Comparison of ENCODE assay signal across 19 cellular contexts in the genomic region with DNA sequence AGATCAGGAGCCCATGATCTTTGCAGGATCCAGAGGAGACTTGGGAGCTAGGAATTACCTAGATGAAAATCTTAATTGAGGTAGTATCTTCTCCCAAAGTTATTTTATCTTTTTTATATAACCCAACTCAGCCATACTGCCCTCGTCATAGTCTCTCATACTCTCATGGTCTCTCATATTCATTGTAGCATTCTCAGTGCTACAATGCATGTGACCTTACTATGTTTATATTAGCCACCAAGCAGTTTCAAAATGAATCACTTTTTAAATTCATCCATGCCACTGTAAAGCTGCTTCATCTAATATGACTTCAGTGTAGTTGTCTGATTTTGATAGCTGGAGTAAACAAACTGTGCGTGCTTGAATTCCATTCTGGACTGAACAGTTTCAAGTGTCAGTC. TPM values are rescaled to one million over a fixed set of nuclear protein-coding genes. Genes with fewer than 3 reads are reported as not detected.
A peak's percentile ranks its signal among the peaks of the same experiment; 100 is the strongest.
DNase-seq lines count a peak whose midpoint lies in the region; ATAC-seq, FAIRE-seq and TF ChIP-seq lines count a peak whose summit lies in the region.
"Had no signal": no experiment of that assay in that cellular context is flagged by ENCODE, and none has a peak within 500 bp of the region (broad histone marks: within the 10 kb centered on the region; RNA-seq: fewer than 3 reads in every experiment).

No MANE protein-coding gene starts in this region.

- no peaks in the 10 kb centered on the region for H3K27me3 Mint-ChIP-seq in stimulated activated naive CD8-positive, alpha-beta T cell treated with anti-CD3 and anti-CD28 coated beads, Interleukin-15, amount 100 ng/mL, for 72 hours

- RAD21 ChIA-PET in GM12878 (lab: Charles Lee; ENCODE audit: unreplicated experiment) = interaction anchor here (0.7 kb wide), 1 partner anchor 33 kb away, joined by 3 read pairs; the partner anchor contains the start of gene USP27X

- FAIRE-seq in GM12878 (lab: Jason Lieb, UNC) = peak; percentile 47
- FAIRE-seq: GM18507 had no signal

- H3K27ac Mint-ChIP-seq in stimulated activated naive CD8-positive, alpha-beta T cell treated with anti-CD3 and anti-CD28 coated beads, Interleukin-15, amount 100 ng/mL, for 72 hours = no peak overlapping the region

- DNase-seq in stimulated activated naive CD8-positive, alpha-beta T cell treated with anti-CD3 and anti-CD28 coated beads, Interleukin-15, amount 100 ng/mL, for 72 hours = no peak
- no peak for DNase-seq in stimulated activated naive CD8-positive, alpha-beta T cell treated with anti-CD3 and anti-CD28 coated beads, Interleukin-15, Interleukin-2, amounts not matched to agents 100 U/mL and 50 U/mL, for 24 hours
- no peak for DNase-seq in GM12878 (ENCODE audit: low read depth, low spot score)
- no peak for DNase-seq in medulla oblongata (ENCODE audit: extremely low spot score)
- no peak for DNase-seq in NCI-H524 (lab: John Stamatoyannopoulos, UW)
- no peak for DNase-seq in Ammon's horn (ENCODE audit: low spot score)
- DNase-seq in NCI-H1417 (lab: John Stamatoyannopoulos, UW) = no peak
- DNase-seq: C1 segment of cervical spinal cord, EL, GOT3, KBM-7, NCI-H1048, NCI-H2227 treated with DMSO at 0.1 percent for 48 hours, NCI-H526 treated with DMSO at 0.1 percent for 48 hours, SW 1271 had no signal

- H2AFZ ChIP-seq in GM12878 (ENCODE audit: control insufficient read depth, low read depth, low read length) = no peak overlapping the region

- H4K20me1 ChIP-seq in GM12878 (ENCODE audit: control insufficient read depth, insufficient read depth) = no peaks in the 10 kb centered on the region

- ATAC-seq in stimulated activated naive CD8-positive, alpha-beta T cell treated with anti-CD3 and anti-CD28 coated beads, Interleukin-15, amount 100 ng/mL, for 72 hours = peak; percentile 39
- no peak for ATAC-seq in stimulated activated naive CD8-positive, alpha-beta T cell treated with anti-CD3 and anti-CD28 coated beads, Interleukin-15, Interleukin-2, amounts not matched to agents 100 U/mL and 50 U/mL, for 24 hours
- peak; percentile 44 for ATAC-seq in HG02610 (IDR thresholded peaks at IDR 0.05; ENCODE audit: unreplicated experiment)
- ATAC-seq in GM12878 = peak; percentile 61

- H3K4me3 ChIP-seq in GM12878 = no peak overlapping the region
- H3K4me3 ChIP-seq: SJSA1 had no signal

- no peaks in the 10 kb centered on the region for H3K79me2 ChIP-seq in GM12878 (ENCODE audit: control insufficient read depth, insufficient read depth, low read length)

- CTCF ChIA-PET in GM12878 (lab: Yijun Ruan, JAX) = interaction anchor here (0.6 to 1.5 kb wide), 3 partner anchors 31 to 1247 kb away, joined by 3 to 9 read pairs (median 5); no protein-coding TSS in a partner anchor

- TF ChIP-seq RAD21 in GM12878 (IDR thresholded peaks at IDR 0.05; ENCODE audit: insufficient read depth, low read depth, low read length) = no peak

- POLR2A ChIA-PET in GM12878 (lab: Charles Lee) = no interaction called here

- no peak overlapping the region for H3K4me3 Mint-ChIP-seq in stimulated activated naive CD8-positive, alpha-beta T cell treated with anti-CD3 and anti-CD28 coated beads, Interleukin-15, amount 100 ng/mL, for 72 hours

- no peak overlapping the region for H3K4me2 ChIP-seq in GM12878 (ENCODE audit: control insufficient read depth, insufficient read depth)

- intact Hi-C loops in GM12878 (cut with micrococcal nuclease; ENCODE audit: unreplicated experiment) = no loop called here

- H3K36me3 ChIP-seq in GM12878 (ENCODE audit: control insufficient read depth in 2 of 2, insufficient read depth in 2 of 2, low read length in 1 of 2) = no peaks in the 10 kb centered on the region
- H3K36me3 ChIP-seq: SJSA1 had no signal

- H3K9ac ChIP-seq in GM12878 (ENCODE audit: control insufficient read depth, insufficient read depth, low read length) = no peak overlapping the region

- no peak for TF ChIP-seq EP300 in GM12878 (IDR thresholded peaks at IDR 0.05; ENCODE audit: borderline replicate concordance in 1 of 2, control insufficient read depth in 1 of 2, low read depth in 2 of 2, low read length in 2 of 2)

- SMC1A ChIA-PET in GM12878 (lab: Charles Lee; ENCODE audit: uncharacterized antibody, unreplicated experiment) = interaction anchor here (1.1 kb wide), 1 partner anchor 73 kb away, joined by 3 read pairs; no protein-coding TSS in a partner anchor

- BruUV-seq in GM12878 (replicated peaks; lab: Mats Ljungman, UMichigan) = no TSS peak

- H3K9me3 ChIP-seq in GM12878 (replicated peaks; ENCODE audit: control insufficient read depth, insufficient read depth, low read length) = no peaks in the 10 kb centered on the region; the same call in 2 of the 3 replicates
- H3K9me3 ChIP-seq: SJSA1 had no signal

- no peak for TF ChIP-seq POLR2A in GM12878 (IDR thresholded peaks at IDR 0.05; ENCODE audit: low read depth, low read length)

- no peaks in the 10 kb centered on the region for H3K9me3 Mint-ChIP-seq in stimulated activated naive CD8-positive, alpha-beta T cell treated with anti-CD3 and anti-CD28 coated beads, Interleukin-15, amount 100 ng/mL, for 72 hours

- 33% methylated on average over 2 of the region's 2 CpGs for WGBS in GM12878 (ENCODE audit: insufficient coverage, insufficient replicate concordance, low lambda C conversion rate, missing lambda C conversion rate)

- no peaks in the 10 kb centered on the region for H3K27me3 ChIP-seq in GM12878 (replicated peaks in 1 of 2; ENCODE audit: control insufficient read depth in 2 of 2, insufficient read depth in 2 of 2, low read length in 1 of 2)
- H3K27me3 ChIP-seq: SJSA1 had no signal

- H3K4me1 ChIP-seq in GM12878 (ENCODE audit: control insufficient read depth, insufficient read depth, low read length) = no peaks in the 10 kb centered on the region
- H3K4me1 ChIP-seq: SJSA1 had no signal

- peaks cover 3% of the 10 kb centered on the region for H3K4me1 Mint-ChIP-seq in stimulated activated naive CD8-positive, alpha-beta T cell treated with anti-CD3 and anti-CD28 coated beads, Interleukin-15, amount 100 ng/mL, for 72 hours

- no peak for TF ChIP-seq CTCF in GM12878 (IDR thresholded peaks at IDR 0.05 in 2 of 3, conservative IDR thresholded peaks at IDR 0.05 in 1 of 3; ENCODE audit: control insufficient read depth in 2 of 3, extremely low read depth in 1 of 3, insufficient read depth in 1 of 3, low read depth in 3 of 3, low read length in 3 of 3)

- in situ Hi-C loops in GM12878 (cut with MboI) = no loop called here

- H3K27ac ChIP-seq in GM12878 (ENCODE audit: control insufficient read depth, insufficient read depth) = no peak overlapping the region
- H3K27ac ChIP-seq: 22Rv1, SJSA1 had no signal

TF ChIP-seq in GM12878, 131 proteins besides CTCF, POLR2A, EP300 and RAD21 (continues in another document):
- TF ChIP-seq SP1 (IDR thresholded peaks at IDR 0.05; ENCODE audit: low read depth, low read length) = no peak

RNA-seq across cellular contexts. Expression of gene PAGE4, which starts 16.9 kb away (rescaled TPM):
- not detected in 2 replicates for total RNA-seq in GM12878 (2013; cell fraction: nucleolus; rRNA removed)
- not detected in 2 replicates for total RNA-seq in GM12878 (2014; rRNA removed)
- total RNA-seq in GM12878 (2014; rRNA removed; fragmentation: Illumina TruSeq; extraction: Trizol) = not detected in 2 replicates
- total RNA-seq in GM12878 (2021) = not detected in 2 replicates
- polyA plus RNA-seq in GM12878 (2011; ENCODE audit: low read depth) = not detected
- not detected in 2 replicates for polyA plus RNA-seq in GM12878 (2011; rRNA removed)
- polyA plus RNA-seq in GM12878 (2011; cell fraction: cytosol; rRNA removed) = not detected in 2 replicates
- polyA plus RNA-seq in GM12878 (2011; cell fraction: nucleus; rRNA removed) = not detected in 2 replicates
- polyA plus RNA-seq in GM12878 (2012) = not detected in 2 replicates
- not detected in 2 replicates for polyA plus RNA-seq in GM12878 (2014; fragmentation: Illumina TruSeq; extraction: Trizol)
- not detected for polyA plus RNA-seq in GM12878 (2014; fragmentation: Nextera tagmentation; extraction: Ambion mirVana)
- not detected in 2 replicates for polyA plus RNA-seq in GM12878 (2014; rRNA removed)
- polyA plus RNA-seq in GM12878 (2016; fragmentation: Nextera tagmentation; extraction: Ambion mirVana) = not detected
- not detected in 2 replicates for polyA minus RNA-seq in GM12878 (2011; rRNA and poly(A)+ RNA removed)
- not detected in 2 replicates for polyA minus RNA-seq in GM12878 (2011; cell fraction: cytosol; rRNA and poly(A)+ RNA removed)
- not detected in 2 replicates for polyA minus RNA-seq in GM12878 (2011; cell fraction: nucleus; rRNA and poly(A)+ RNA removed)
- total RNA-seq: SJSA1 had no signal

RNA-seq across cellular contexts. Expression of gene USP27X, which starts 33.3 kb away (rescaled TPM):
- 0.59 and 0.63 TPM in 2 replicates for total RNA-seq in GM12878 (2013; cell fraction: nucleolus; rRNA removed)
- total RNA-seq in GM12878 (2014; rRNA removed) = 0.82 and 0.90 TPM in 2 replicates
- 0.69 and 0.89 TPM in 2 replicates for total RNA-seq in GM12878 (2014; rRNA removed; fragmentation: Illumina TruSeq; extraction: Trizol)
- 0.90 and 1.3 TPM in 2 replicates for total RNA-seq in GM12878 (2021)
- polyA plus RNA-seq in GM12878 (2011; ENCODE audit: low read depth) = 0.73 TPM
- polyA plus RNA-seq in GM12878 (2011; rRNA removed) = 0.79 and 0.94 TPM in 2 replicates
- polyA plus RNA-seq in GM12878 (2011; cell fraction: cytosol; rRNA removed) = 0.65 and 0.73 TPM in 2 replicates
- polyA plus RNA-seq in GM12878 (2011; cell fraction: nucleus; rRNA removed) = 0.45 and 0.60 TPM in 2 replicates
- polyA plus RNA-seq in GM12878 (2012) = 0.87 and 1.1 TPM in 2 replicates
- polyA plus RNA-seq in GM12878 (2014; fragmentation: Illumina TruSeq; extraction: Trizol) = 2.0 and 3.5 TPM in 2 replicates
- polyA plus RNA-seq in GM12878 (2014; fragmentation: Nextera tagmentation; extraction: Ambion mirVana) = under 1 TPM; 0.31 to 0.33 TPM
- 0.93 and 1.1 TPM in 2 replicates for polyA plus RNA-seq in GM12878 (2014; rRNA removed)
- polyA plus RNA-seq in GM12878 (2016; fragmentation: Nextera tagmentation; extraction: Ambion mirVana) = under 1 TPM in 1 of 2 experiments, not detected in 1; 0.09 TPM
- polyA minus RNA-seq in GM12878 (2011; rRNA and poly(A)+ RNA removed) = 1.6 and 2.3 TPM in 2 replicates
- polyA minus RNA-seq in GM12878 (2011; cell fraction: cytosol; rRNA and poly(A)+ RNA removed) = 0.42 TPM in 1 of 2 replicates, not detected in the other
- polyA minus RNA-seq in GM12878 (2011; cell fraction: nucleus; rRNA and poly(A)+ RNA removed) = 1.2 and 1.8 TPM in 2 replicates
